1 cellular context compared by ENCODE assay signal in the genomic region with DNA sequence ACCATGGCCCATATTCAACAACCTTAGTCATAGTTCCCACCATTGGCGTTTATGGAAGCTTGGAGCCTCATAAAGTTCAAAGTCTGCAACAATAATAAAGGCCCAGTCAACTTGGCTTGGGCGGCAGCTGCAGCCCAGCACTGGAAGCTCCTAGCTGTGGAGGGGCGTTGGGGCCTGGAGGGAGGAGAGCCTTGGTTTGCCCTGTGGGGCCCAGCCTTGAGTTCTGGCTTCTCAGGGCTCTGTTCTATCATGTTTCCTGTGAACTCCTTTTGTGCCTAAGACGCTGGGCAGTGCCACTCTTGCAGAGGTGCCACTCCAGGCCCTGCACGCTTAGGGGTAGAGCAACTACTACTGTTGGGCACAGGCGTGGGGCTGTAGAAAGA.
TF ChIP-seq lines count a peak whose summit lies in the region.

No MANE protein-coding gene starts in this region.

TF ChIP-seq in HepG2, 621 proteins besides CTCF, POLR2A, EP300 and RAD21 (continued from another document and continues in another):
- TF ChIP-seq RXRB (CRISPR knock-in tag; IDR thresholded peaks at IDR 0.05; ENCODE audit: borderline replicate concordance), result peak; percentile 37; the same call in 1 of the 2 replicates
- TF ChIP-seq, protein P1, sequence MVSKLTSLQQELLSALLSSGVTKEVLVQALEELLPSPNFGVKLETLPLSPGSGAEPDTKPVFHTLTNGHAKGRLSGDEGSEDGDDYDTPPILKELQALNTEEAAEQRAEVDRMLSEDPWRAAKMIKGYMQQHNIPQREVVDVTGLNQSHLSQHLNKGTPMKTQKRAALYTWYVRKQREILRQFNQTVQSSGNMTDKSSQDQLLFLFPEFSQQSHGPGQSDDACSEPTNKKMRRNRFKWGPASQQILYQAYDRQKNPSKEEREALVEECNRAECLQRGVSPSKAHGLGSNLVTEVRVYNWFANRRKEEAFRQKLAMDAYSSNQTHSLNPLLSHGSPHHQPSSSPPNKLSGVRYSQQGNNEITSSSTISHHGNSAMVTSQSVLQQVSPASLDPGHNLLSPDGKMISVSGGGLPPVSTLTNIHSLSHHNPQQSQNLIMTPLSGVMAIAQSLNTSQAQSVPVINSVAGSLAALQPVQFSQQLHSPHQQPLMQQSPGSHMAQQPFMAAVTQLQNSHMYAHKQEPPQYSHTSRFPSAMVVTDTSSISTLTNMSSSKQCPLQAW (CRISPR knock-in tag; IDR thresholded peaks at IDR 0.05), result 0 out of 2 replicates have a peak, but pooled peaks have one; percentile 35
- TF ChIP-seq, protein P2, sequence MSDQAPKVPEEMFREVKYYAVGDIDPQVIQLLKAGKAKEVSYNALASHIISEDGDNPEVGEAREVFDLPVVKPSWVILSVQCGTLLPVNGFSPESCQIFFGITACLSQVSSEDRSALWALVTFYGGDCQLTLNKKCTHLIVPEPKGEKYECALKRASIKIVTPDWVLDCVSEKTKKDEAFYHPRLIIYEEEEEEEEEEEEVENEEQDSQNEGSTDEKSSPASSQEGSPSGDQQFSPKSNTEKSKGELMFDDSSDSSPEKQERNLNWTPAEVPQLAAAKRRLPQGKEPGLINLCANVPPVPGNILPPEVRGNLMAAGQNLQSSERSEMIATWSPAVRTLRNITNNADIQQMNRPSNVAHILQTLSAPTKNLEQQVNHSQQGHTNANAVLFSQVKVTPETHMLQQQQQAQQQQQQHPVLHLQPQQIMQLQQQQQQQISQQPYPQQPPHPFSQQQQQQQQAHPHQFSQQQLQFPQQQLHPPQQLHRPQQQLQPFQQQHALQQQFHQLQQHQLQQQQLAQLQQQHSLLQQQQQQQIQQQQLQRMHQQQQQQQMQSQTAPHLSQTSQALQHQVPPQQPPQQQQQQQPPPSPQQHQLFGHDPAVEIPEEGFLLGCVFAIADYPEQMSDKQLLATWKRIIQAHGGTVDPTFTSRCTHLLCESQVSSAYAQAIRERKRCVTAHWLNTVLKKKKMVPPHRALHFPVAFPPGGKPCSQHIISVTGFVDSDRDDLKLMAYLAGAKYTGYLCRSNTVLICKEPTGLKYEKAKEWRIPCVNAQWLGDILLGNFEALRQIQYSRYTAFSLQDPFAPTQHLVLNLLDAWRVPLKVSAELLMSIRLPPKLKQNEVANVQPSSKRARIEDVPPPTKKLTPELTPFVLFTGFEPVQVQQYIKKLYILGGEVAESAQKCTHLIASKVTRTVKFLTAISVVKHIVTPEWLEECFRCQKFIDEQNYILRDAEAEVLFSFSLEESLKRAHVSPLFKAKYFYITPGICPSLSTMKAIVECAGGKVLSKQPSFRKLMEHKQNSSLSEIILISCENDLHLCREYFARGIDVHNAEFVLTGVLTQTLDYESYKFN (CRISPR knock-in tag; conservative IDR thresholded peaks at IDR 0.05), result peak; percentile 47
- TF ChIP-seq, protein P3, sequence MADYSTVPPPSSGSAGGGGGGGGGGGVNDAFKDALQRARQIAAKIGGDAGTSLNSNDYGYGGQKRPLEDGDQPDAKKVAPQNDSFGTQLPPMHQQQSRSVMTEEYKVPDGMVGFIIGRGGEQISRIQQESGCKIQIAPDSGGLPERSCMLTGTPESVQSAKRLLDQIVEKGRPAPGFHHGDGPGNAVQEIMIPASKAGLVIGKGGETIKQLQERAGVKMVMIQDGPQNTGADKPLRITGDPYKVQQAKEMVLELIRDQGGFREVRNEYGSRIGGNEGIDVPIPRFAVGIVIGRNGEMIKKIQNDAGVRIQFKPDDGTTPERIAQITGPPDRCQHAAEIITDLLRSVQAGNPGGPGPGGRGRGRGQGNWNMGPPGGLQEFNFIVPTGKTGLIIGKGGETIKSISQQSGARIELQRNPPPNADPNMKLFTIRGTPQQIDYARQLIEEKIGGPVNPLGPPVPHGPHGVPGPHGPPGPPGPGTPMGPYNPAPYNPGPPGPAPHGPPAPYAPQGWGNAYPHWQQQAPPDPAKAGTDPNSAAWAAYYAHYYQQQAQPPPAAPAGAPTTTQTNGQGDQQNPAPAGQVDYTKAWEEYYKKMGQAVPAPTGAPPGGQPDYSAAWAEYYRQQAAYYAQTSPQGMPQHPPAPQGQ (CRISPR knock-in tag; IDR thresholded peaks at IDR 0.05; ENCODE audit: borderline replicate concordance), result no peak
- TF ChIP-seq ZNF563 (CRISPR knock-in tag; IDR thresholded peaks at IDR 0.05), result 0 out of 2 replicates have a peak, but pooled peaks have one; percentile 42
- peak; percentile 53; the same call in 1 of the 2 replicates for TF ChIP-seq CHD4 (IDR thresholded peaks at IDR 0.05; ENCODE audit: borderline replicate concordance, low read length)
- TF ChIP-seq SETDB1 (CRISPR knock-in tag; IDR thresholded peaks at IDR 0.05; ENCODE audit: borderline replicate concordance), result no peak
- TF ChIP-seq, protein P4, sequence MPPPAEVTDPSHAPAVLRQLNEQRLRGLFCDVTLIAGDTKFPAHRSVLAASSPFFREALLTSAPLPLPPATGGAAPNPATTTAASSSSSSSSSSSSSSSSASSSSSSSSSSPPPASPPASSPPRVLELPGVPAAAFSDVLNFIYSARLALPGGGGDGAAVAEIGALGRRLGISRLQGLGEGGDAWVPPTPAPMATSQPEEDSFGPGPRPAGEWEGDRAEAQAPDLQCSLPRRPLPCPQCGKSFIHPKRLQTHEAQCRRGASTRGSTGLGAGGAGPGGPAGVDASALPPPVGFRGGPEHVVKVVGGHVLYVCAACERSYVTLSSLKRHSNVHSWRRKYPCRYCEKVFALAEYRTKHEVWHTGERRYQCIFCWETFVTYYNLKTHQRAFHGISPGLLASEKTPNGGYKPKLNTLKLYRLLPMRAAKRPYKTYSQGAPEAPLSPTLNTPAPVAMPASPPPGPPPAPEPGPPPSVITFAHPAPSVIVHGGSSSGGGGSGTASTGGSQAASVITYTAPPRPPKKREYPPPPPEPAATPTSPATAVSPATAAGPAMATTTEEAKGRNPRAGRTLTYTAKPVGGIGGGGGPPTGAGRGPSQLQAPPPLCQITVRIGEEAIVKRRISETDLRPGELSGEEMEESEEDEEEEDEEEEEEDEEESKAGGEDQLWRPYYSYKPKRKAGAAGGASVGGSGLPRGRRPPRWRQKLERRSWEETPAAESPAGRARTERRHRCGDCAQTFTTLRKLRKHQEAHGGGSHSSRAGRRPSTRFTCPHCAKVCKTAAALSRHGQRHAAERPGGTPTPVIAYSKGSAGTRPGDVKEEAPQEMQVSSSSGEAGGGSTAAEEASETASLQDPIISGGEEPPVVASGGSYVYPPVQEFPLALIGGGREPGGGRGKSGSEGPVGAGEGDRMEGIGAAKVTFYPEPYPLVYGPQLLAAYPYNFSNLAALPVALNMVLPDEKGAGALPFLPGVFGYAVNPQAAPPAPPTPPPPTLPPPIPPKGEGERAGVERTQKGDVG (CRISPR knock-in tag; IDR thresholded peaks at IDR 0.05; ENCODE audit: borderline replicate concordance), result 0 out of 2 replicates have a peak, but pooled peaks have one; percentile 55
- peak; percentile 44; the same call in 1 of the 3 replicates for TF ChIP-seq MXI1 (IDR thresholded peaks at IDR 0.05; ENCODE audit: borderline replicate concordance, low read depth, low read length)
- no peak for TF ChIP-seq HMGA1 (CRISPR knock-in tag; conservative IDR thresholded peaks at IDR 0.05)
- TF ChIP-seq HNF4G (IDR thresholded peaks at IDR 0.05; ENCODE audit: borderline replicate concordance, low read depth, low read length), result peak; percentile 39; the same call in 1 of the 2 replicates
- no peak for TF ChIP-seq HNF4G (CRISPR knock-in tag; IDR thresholded peaks at IDR 0.05; ENCODE audit: borderline replicate concordance, low read depth)
- TF ChIP-seq MAFK (conservative IDR thresholded peaks at IDR 0.05 in 1 of 2, IDR thresholded peaks at IDR 0.05 in 1 of 2; ENCODE audit: low read length in 2 of 2), result no peak
- TF ChIP-seq ZNF768 (CRISPR knock-in tag; IDR thresholded peaks at IDR 0.05), result peak; percentile 41; the same call in 1 of the 2 replicates
- TF ChIP-seq GFI1 (CRISPR knock-in tag; IDR thresholded peaks at IDR 0.05; ENCODE audit: borderline replicate concordance), result no peak
- TF ChIP-seq, protein P5, sequence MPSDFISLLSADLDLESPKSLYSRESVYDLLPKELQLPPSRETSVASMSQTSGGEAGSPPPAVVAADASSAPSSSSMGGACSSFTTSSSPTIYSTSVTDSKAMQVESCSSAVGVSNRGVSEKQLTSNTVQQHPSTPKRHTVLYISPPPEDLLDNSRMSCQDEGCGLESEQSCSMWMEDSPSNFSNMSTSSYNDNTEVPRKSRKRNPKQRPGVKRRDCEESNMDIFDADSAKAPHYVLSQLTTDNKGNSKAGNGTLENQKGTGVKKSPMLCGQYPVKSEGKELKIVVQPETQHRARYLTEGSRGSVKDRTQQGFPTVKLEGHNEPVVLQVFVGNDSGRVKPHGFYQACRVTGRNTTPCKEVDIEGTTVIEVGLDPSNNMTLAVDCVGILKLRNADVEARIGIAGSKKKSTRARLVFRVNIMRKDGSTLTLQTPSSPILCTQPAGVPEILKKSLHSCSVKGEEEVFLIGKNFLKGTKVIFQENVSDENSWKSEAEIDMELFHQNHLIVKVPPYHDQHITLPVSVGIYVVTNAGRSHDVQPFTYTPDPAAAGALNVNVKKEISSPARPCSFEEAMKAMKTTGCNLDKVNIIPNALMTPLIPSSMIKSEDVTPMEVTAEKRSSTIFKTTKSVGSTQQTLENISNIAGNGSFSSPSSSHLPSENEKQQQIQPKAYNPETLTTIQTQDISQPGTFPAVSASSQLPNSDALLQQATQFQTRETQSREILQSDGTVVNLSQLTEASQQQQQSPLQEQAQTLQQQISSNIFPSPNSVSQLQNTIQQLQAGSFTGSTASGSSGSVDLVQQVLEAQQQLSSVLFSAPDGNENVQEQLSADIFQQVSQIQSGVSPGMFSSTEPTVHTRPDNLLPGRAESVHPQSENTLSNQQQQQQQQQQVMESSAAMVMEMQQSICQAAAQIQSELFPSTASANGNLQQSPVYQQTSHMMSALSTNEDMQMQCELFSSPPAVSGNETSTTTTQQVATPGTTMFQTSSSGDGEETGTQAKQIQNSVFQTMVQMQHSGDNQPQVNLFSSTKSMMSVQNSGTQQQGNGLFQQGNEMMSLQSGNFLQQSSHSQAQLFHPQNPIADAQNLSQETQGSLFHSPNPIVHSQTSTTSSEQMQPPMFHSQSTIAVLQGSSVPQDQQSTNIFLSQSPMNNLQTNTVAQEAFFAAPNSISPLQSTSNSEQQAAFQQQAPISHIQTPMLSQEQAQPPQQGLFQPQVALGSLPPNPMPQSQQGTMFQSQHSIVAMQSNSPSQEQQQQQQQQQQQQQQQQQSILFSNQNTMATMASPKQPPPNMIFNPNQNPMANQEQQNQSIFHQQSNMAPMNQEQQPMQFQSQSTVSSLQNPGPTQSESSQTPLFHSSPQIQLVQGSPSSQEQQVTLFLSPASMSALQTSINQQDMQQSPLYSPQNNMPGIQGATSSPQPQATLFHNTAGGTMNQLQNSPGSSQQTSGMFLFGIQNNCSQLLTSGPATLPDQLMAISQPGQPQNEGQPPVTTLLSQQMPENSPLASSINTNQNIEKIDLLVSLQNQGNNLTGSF (CRISPR knock-in tag; IDR thresholded peaks at IDR 0.05), result no peak
- TF ChIP-seq IKZF1 (IDR thresholded peaks at IDR 0.05), result no peak
- TF ChIP-seq, protein P6, sequence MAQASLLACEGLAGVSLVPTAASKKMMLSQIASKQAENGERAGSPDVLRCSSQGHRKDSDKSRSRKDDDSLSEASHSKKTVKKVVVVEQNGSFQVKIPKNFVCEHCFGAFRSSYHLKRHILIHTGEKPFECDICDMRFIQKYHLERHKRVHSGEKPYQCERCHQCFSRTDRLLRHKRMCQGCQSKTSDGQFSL (CRISPR knock-in tag; IDR thresholded peaks at IDR 0.05), result no peak
- peak; percentile 80; the same call in 1 of the 2 replicates for TF ChIP-seq ZNF572 (CRISPR knock-in tag; IDR thresholded peaks at IDR 0.05)
- TF ChIP-seq, protein P7, sequence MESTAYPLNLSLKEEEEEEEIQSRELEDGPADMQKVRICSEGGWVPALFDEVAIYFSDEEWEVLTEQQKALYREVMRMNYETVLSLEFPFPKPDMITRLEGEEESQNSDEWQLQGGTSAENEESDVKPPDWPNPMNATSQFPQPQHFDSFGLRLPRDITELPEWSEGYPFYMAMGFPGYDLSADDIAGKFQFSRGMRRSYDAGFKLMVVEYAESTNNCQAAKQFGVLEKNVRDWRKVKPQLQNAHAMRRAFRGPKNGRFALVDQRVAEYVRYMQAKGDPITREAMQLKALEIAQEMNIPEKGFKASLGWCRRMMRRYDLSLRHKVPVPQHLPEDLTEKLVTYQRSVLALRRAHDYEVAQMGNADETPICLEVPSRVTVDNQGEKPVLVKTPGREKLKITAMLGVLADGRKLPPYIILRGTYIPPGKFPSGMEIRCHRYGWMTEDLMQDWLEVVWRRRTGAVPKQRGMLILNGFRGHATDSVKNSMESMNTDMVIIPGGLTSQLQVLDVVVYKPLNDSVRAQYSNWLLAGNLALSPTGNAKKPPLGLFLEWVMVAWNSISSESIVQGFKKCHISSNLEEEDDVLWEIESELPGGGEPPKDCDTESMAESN (CRISPR knock-in tag; conservative IDR thresholded peaks at IDR 0.05), result 0 out of 2 replicates have a peak, but pooled peaks have one; percentile 31
- TF ChIP-seq ELF3 (CRISPR knock-in tag; IDR thresholded peaks at IDR 0.05), result no peak
- TF ChIP-seq, protein P8, sequence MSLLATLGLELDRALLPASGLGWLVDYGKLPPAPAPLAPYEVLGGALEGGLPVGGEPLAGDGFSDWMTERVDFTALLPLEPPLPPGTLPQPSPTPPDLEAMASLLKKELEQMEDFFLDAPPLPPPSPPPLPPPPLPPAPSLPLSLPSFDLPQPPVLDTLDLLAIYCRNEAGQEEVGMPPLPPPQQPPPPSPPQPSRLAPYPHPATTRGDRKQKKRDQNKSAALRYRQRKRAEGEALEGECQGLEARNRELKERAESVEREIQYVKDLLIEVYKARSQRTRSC (CRISPR knock-in tag; IDR thresholded peaks at IDR 0.05; ENCODE audit: low read depth), result no peak
- TF ChIP-seq ZKSCAN5 (CRISPR knock-in tag; IDR thresholded peaks at IDR 0.05), result no peak
- 0 out of 2 replicates have a peak, but pooled peaks have one; percentile 13 for TF ChIP-seq TBX2 (CRISPR knock-in tag; IDR thresholded peaks at IDR 0.05; ENCODE audit: borderline replicate concordance)
- TF ChIP-seq GABPB1 (CRISPR knock-in tag; IDR thresholded peaks at IDR 0.05), result no peak
- TF ChIP-seq SMAD1 (CRISPR knock-in tag; IDR thresholded peaks at IDR 0.05; ENCODE audit: borderline replicate concordance, low read depth), result no peak
- TF ChIP-seq ZNF644 (CRISPR knock-in tag; IDR thresholded peaks at IDR 0.05; ENCODE audit: low read depth), result peak; percentile 96
- TF ChIP-seq ZNF225 (CRISPR knock-in tag; IDR thresholded peaks at IDR 0.05), result no peak
- no peak for TF ChIP-seq EEA1 (CRISPR knock-in tag; IDR thresholded peaks at IDR 0.05; ENCODE audit: borderline replicate concordance)
- TF ChIP-seq, protein P9, sequence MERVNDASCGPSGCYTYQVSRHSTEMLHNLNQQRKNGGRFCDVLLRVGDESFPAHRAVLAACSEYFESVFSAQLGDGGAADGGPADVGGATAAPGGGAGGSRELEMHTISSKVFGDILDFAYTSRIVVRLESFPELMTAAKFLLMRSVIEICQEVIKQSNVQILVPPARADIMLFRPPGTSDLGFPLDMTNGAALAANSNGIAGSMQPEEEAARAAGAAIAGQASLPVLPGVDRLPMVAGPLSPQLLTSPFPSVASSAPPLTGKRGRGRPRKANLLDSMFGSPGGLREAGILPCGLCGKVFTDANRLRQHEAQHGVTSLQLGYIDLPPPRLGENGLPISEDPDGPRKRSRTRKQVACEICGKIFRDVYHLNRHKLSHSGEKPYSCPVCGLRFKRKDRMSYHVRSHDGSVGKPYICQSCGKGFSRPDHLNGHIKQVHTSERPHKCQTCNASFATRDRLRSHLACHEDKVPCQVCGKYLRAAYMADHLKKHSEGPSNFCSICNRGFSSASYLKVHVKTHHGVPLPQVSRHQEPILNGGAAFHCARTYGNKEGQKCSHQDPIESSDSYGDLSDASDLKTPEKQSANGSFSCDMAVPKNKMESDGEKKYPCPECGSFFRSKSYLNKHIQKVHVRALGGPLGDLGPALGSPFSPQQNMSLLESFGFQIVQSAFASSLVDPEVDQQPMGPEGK (CRISPR knock-in tag; IDR thresholded peaks at IDR 0.05), result 0 out of 2 replicates have a peak, but pooled peaks have one; percentile 34
- peak; percentile 51 for TF ChIP-seq HNF4A (CRISPR knock-in tag; IDR thresholded peaks at IDR 0.05)
- no peak for TF ChIP-seq ZBTB8A (CRISPR knock-in tag; IDR thresholded peaks at IDR 0.05; ENCODE audit: borderline replicate concordance, low read depth)
- TF ChIP-seq TEAD3 (CRISPR knock-in tag; optimal IDR thresholded peaks at IDR 0.05; ENCODE audit: borderline replicate concordance), result peak; percentile 45
